ENCODE assay signal across 14 cellular contexts in genomic region chr2:138707424-138708074, GRCh38.
DNase-seq lines count a peak whose midpoint lies in the region; ATAC-seq, FAIRE-seq and TF ChIP-seq lines count a peak whose summit lies in the region.
"Had no signal": no experiment of that assay in that cellular context is flagged by ENCODE, and none has a peak within 500 bp of the region (broad histone marks: within the 10 kb centered on the region; RNA-seq: fewer than 3 reads in every experiment).

No MANE protein-coding gene starts in this region.

- peaks cover 0 to 9% (median under 1%) of the 10 kb centered on the region in 6 donors for H3K9me3 Mint-ChIP-seq in immature natural killer cell
- H3K9me3 Mint-ChIP-seq: activated CD8-positive, alpha-beta T cell treated with anti-CD3 and anti-CD28 coated beads for 36 hours; neural crest cell had no signal

- DNase-seq in A549 (ENCODE audit: low read depth in 1 of 2, low spot score in 1 of 2) (no peak), HFF-Myc (ENCODE audit: extremely low read depth, low read depth) (peak; percentile 61), astrocyte of the hippocampus (ENCODE audit: low read depth, low spot score) (peak; percentile 39), right cardiac atrium (no peak), BE2C (no peak), vagina (ENCODE audit: extremely low spot score in 2 of 2) (no peak), immature natural killer cell (no peak)
- no peak for DNase-seq in effector CD4-positive, alpha-beta T cell
- DNase-seq: activated CD8-positive, alpha-beta T cell treated with anti-CD3 and anti-CD28 coated beads for 36 hours; activated naive CD4-positive, alpha-beta T cell treated with anti-CD3 and anti-CD28 coated beads, Interleukin-2, amount 50 U/mL, for 16 hours; effector CD8-positive, alpha-beta T cell; NCI-H1105; stimulated activated CD4-positive, alpha-beta T cell treated with anti-CD3 and anti-CD28 coated beads, Interleukin-2, amount 100 ng/mL, for 24 hours had no signal

- H3K9me3 ChIP-seq in A549: no peaks in the 10 kb centered on the region
- H3K9me3 ChIP-seq in right cardiac atrium (ENCODE audit: control insufficient read depth, low read length): no peaks in the 10 kb centered on the region
- no peaks in the 10 kb centered on the region for H3K9me3 ChIP-seq in BE2C
- no peaks in the 10 kb centered on the region for H3K9me3 ChIP-seq in vagina

- no peak overlapping the region for H3K4me2 ChIP-seq in A549

- TF ChIP-seq EP300 in A549 (IDR thresholded peaks at IDR 0.05): no peak

- no peak overlapping the region for H3K4me3 Mint-ChIP-seq in immature natural killer cell
- H3K4me3 Mint-ChIP-seq: activated CD8-positive, alpha-beta T cell treated with anti-CD3 and anti-CD28 coated beads for 36 hours; neural crest cell had no signal

- H3K27ac ChIP-seq in A549: no peak overlapping the region
- peak overlapping the region; percentile 34 for H3K27ac ChIP-seq in right cardiac atrium (ENCODE audit: low read length)
- no peak overlapping the region for H3K27ac ChIP-seq in vagina

- no peak for TF ChIP-seq RAD21 in A549 (conservative IDR thresholded peaks at IDR 0.05 in 1 of 2, IDR thresholded peaks at IDR 0.05 in 1 of 2)

- no peaks in the 10 kb centered on the region for H3K36me3 Mint-ChIP-seq in immature natural killer cell

- H3K4me3 ChIP-seq in A549 (no peak overlapping the region), HFF-Myc (replicated peaks; ENCODE audit: low read depth, low read length) (no peak overlapping the region), right cardiac atrium (ENCODE audit: low read length) (no peak overlapping the region), BE2C (ENCODE audit: low read depth, low read length) (no peak overlapping the region), vagina (no peak overlapping the region)

- H3K4me1 Mint-ChIP-seq in immature natural killer cell: no peaks in the 10 kb centered on the region

- no peak for FAIRE-seq in A549 (lab: Jason Lieb, UNC)

- ATAC-seq in A549 (peak; percentile 29 to 30; a peak in 3 of 6 replicates), right cardiac atrium (peak; percentile 73 to 85)
- ATAC-seq: activated CD8-positive, alpha-beta T cell treated with anti-CD3 and anti-CD28 coated beads for 36 hours had no signal

- H3K36me3 ChIP-seq in BE2C: no peaks in the 10 kb centered on the region
- no peaks in the 10 kb centered on the region for H3K36me3 ChIP-seq in vagina

- CTCF ChIA-PET in A549 (lab: Yijun Ruan, JAX): interaction anchor here (0.8 to 1.5 kb wide), 2 partner anchors 12 to 795 kb away, joined by 3 to 4 read pairs; no protein-coding TSS in a partner anchor

- intact Hi-C loops in right cardiac atrium (cut with DNase I): loop anchor here in 1 of 4 donors (10.0 kb wide), 1 partner anchor 113 kb away; no protein-coding TSS in a partner anchor
- intact Hi-C loops in vagina (cut with DNase I): no loop called here

- TF ChIP-seq POLR2A in A549 (IDR thresholded peaks at IDR 0.05; ENCODE audit: low read length) (no peak), vagina (IDR thresholded peaks at IDR 0.05) (no peak)

- no peak for TF ChIP-seq CTCF in A549 (IDR thresholded peaks at IDR 0.05)
- no peak for TF ChIP-seq CTCF in HFF-Myc (IDR thresholded peaks at IDR 0.05; ENCODE audit: low read depth, low read length, missing control alignments)
- no peak for TF ChIP-seq CTCF in BE2C (IDR thresholded peaks at IDR 0.05; ENCODE audit: low read depth, low read length)
- no peak for TF ChIP-seq CTCF in vagina (IDR thresholded peaks at IDR 0.05)

- H3K27me3 ChIP-seq in right cardiac atrium (ENCODE audit: control insufficient read depth, insufficient read depth) (no peaks in the 10 kb centered on the region), BE2C (no peaks in the 10 kb centered on the region), vagina (no peaks in the 10 kb centered on the region)

- POLR2A ChIA-PET in A549 (lab: Yijun Ruan, JAX): no interaction called here

- H3K27ac Mint-ChIP-seq in immature natural killer cell: no peak overlapping the region
- H3K27ac Mint-ChIP-seq: activated CD8-positive, alpha-beta T cell treated with anti-CD3 and anti-CD28 coated beads for 36 hours had no signal

- peaks cover 0 to 4% (median 0%) of the 10 kb centered on the region in 3 donors for H3K27me3 Mint-ChIP-seq in immature natural killer cell (ENCODE audit: low read depth in 3 of 3)

- H3K4me1 ChIP-seq in A549 (0 out of 3 replicates have a peak, but pooled peaks cover 8% of the 10 kb centered on the region), right cardiac atrium (ENCODE audit: control insufficient read depth, insufficient read depth, low read length) (no peaks in the 10 kb centered on the region), BE2C (no peaks in the 10 kb centered on the region), vagina (peaks cover 6% of the 10 kb centered on the region)

TF ChIP-seq in A549, 52 proteins besides CTCF, POLR2A, EP300 and RAD21:
- TF ChIP-seq PBX3 (IDR thresholded peaks at IDR 0.05): no peak

Comparison
In these comparisons a context has a peak if more than half of its experiments do, and no peak if none do; other contexts are left out.
1. DNase-seq: peak in HFF-Myc (single experiment) and astrocyte of the hippocampus (single experiment); none in A549 (0 of 2), right cardiac atrium (0 of 3), BE2C (single experiment), effector CD4-positive, alpha-beta T cell (single experiment), vagina (0 of 2) and immature natural killer cell (0 of 3).